In genomic region chr15:100764778-100765457, GRCh38 we compare ENCODE assay signal across 8 cellular contexts.
DNase-seq lines count a peak whose midpoint lies in the region; TF ChIP-seq lines count a peak whose summit lies in the region.

No MANE protein-coding gene starts in this region.

- no peak overlapping the region for H3K4me3 ChIP-seq in brain microvascular endothelial cell (ENCODE audit: low read depth, low read length)

- H3K27me3 ChIP-seq in brain microvascular endothelial cell (replicated peaks): no peaks in the 10 kb centered on the region

- H3K27ac ChIP-seq in brain microvascular endothelial cell: no peak overlapping the region

- DNase-seq in AG09319 (ENCODE audit: extremely low read depth, low read depth) (peak; percentile 75), HT1080 (ENCODE audit: low read depth) (peak; percentile 82), brain microvascular endothelial cell (peak; percentile 30), myocyte (ENCODE audit: low read depth) (peak; percentile 83), activated gamma-delta T cell treated with Interleukin-2 at 50 U/mL for 16 hours (no peak), cerebellum (ENCODE audit: low spot score) (no peak), GOT3 (lab: John Stamatoyannopoulos, UW) (no peak)
- no peak for DNase-seq in stimulated activated naive CD4-positive, alpha-beta T cell (lab: John Stamatoyannopoulos, UW)

- H3K36me3 ChIP-seq in brain microvascular endothelial cell (replicated peaks): no peaks in the 10 kb centered on the region

- TF ChIP-seq CTCF in AG09319 (IDR thresholded peaks at IDR 0.05; ENCODE audit: low read depth, low read length) (no peak), brain microvascular endothelial cell (IDR thresholded peaks at IDR 0.05; ENCODE audit: low read depth, low read length, missing control alignments) (no peak)

- in situ Hi-C loops in brain microvascular endothelial cell (cut with HindIII; ENCODE audit: low pct_ligation_motif_present, low sequenced_read_pairs): no loop called here

Comparison
In these comparisons a context has a peak if more than half of its experiments do, and no peak if none do; other contexts are left out.
1. DNase-seq: peak in AG09319 (single experiment), HT1080 (single experiment), brain microvascular endothelial cell (single experiment) and myocyte (single experiment); none in activated gamma-delta T cell treated with Interleukin-2 at 50 U/mL for 16 hours (single experiment), cerebellum (single experiment), stimulated activated naive CD4-positive, alpha-beta T cell (0 of 6) and GOT3 (single experiment).